ENCODE assay signal across 11 cellular contexts in genomic region chr10:100350914-100351485, GRCh38. TPM values are rescaled to one million over a fixed set of nuclear protein-coding genes. Genes with fewer than 3 reads are reported as not detected.
DNase-seq lines count a peak whose midpoint lies in the region; ATAC-seq and TF ChIP-seq lines count a peak whose summit lies in the region.
"Had no signal": no experiment of that assay in that cellular context is flagged by ENCODE, and none has a peak within 500 bp of the region (broad histone marks: within the 10 kb centered on the region; RNA-seq: fewer than 3 reads in every experiment).

No MANE protein-coding gene starts in this region.

- H3K4me3 Mint-ChIP-seq in GM23338, result peak overlapping the region; percentile 92

- H3K4me1 ChIP-seq in GM23338 (ENCODE audit: insufficient read depth), result peaks cover 58% of the 10 kb centered on the region
- H3K4me1 ChIP-seq in trophoblast cell (ENCODE audit: control insufficient read depth in 1 of 2, insufficient read depth in 2 of 2, low read length in 2 of 2), result peaks cover 25 to 43% of the 10 kb centered on the region in 2 experiments

- no peaks in the 10 kb centered on the region for H3K9me3 ChIP-seq in trophoblast cell (ENCODE audit: insufficient read depth, low read depth, low read length)

- H3K4me2 ChIP-seq in GM23338 (peak overlapping the region; percentile 99), trophoblast cell (ENCODE audit: low read length) (peak overlapping the region; percentile 85)

- CTCF ChIA-PET in RWPE1 (lab: Yijun Ruan, JAX), result interaction anchor here (0.8 kb wide), 1 partner anchor 82 kb away, joined by 5 read pairs; no protein-coding TSS in a partner anchor

- no CpG with 5 or more reads among the region's 5 CpGs for WGBS in trophoblast cell (ENCODE audit: extremely low coverage, insufficient coverage, insufficient read length)

- H3K27me3 ChIP-seq in GM23338 (ENCODE audit: insufficient read depth) (no peaks in the 10 kb centered on the region), trophoblast cell (ENCODE audit: insufficient read depth, low read length) (no peaks in the 10 kb centered on the region)

- H3K9me2 ChIP-seq in GM23338 (ENCODE audit: insufficient read depth), result no peaks in the 10 kb centered on the region

- DNase-seq in GM23338 (ENCODE audit: low spot score) (no peak), RWPE1 (ENCODE audit: low spot score) (no peak), epithelial cell of esophagus (ENCODE audit: low read depth) (no peak), trophoblast cell (no peak), SHP77 treated with DMSO at 0.1 percent for 48 hours (lab: John Stamatoyannopoulos, UW) (no peak), SIG-M5 (lab: John Stamatoyannopoulos, UW) (no peak)
- DNase-seq: EL, NCI-H2227 treated with DMSO at 0.1 percent for 48 hours had no signal

- H3K9ac ChIP-seq in trophoblast cell (ENCODE audit: low read length), result no peak overlapping the region

- no peak overlapping the region for H3K23ac ChIP-seq in trophoblast cell (ENCODE audit: low read length)

- no peaks in the 10 kb centered on the region for H3K9me3 Mint-ChIP-seq in GM23338

- H2BK120ac ChIP-seq in trophoblast cell (ENCODE audit: insufficient read depth, low read length, poor library complexity), result peak overlapping the region; percentile 73

- H2AK5ac ChIP-seq in trophoblast cell (ENCODE audit: low read length), result no peak overlapping the region

- peak overlapping the region; percentile 55 for H3K18ac ChIP-seq in trophoblast cell (ENCODE audit: low read length)

- peaks cover 77% of the 10 kb centered on the region for H4K20me1 ChIP-seq in GM23338 (replicated peaks; ENCODE audit: insufficient read depth)

- peak overlapping the region; percentile 80 for H3K4ac ChIP-seq in trophoblast cell (ENCODE audit: low read depth, low read length)

- H3K36me3 ChIP-seq in GM23338 (ENCODE audit: insufficient read depth) (peaks cover 80% of the 10 kb centered on the region), trophoblast cell (ENCODE audit: control insufficient read depth in 1 of 2, insufficient read depth in 2 of 2, low read length in 2 of 2) (peaks cover 47 to 71% of the 10 kb centered on the region in 2 experiments)

- H3K4me1 Mint-ChIP-seq in GM23338, result peaks cover 58% of the 10 kb centered on the region

- peaks cover 56% of the 10 kb centered on the region for H3F3A ChIP-seq in GM23338 (replicated peaks; ENCODE audit: low read depth)

- H3K4me3 ChIP-seq in GM23338, result peak overlapping the region; percentile 100
- H3K4me3 ChIP-seq in epithelial cell of esophagus (ENCODE audit: low read length), result peak overlapping the region; percentile 91
- no peak overlapping the region for H3K4me3 ChIP-seq in trophoblast cell (ENCODE audit: low read depth, low read length)
- H3K4me3 ChIP-seq: lung, skin epidermis had no signal

- H4K8ac ChIP-seq in trophoblast cell (ENCODE audit: low read depth, low read length), result peak overlapping the region; percentile 43

- H3K79me1 ChIP-seq in trophoblast cell (ENCODE audit: low read length), result peaks cover 28% of the 10 kb centered on the region

- ATAC-seq in GM23338, result no peak
- ATAC-seq in HG03571 (IDR thresholded peaks at IDR 0.05; ENCODE audit: unreplicated experiment), result no peak

- peak overlapping the region; percentile 22 for H3K14ac ChIP-seq in trophoblast cell (ENCODE audit: low read length)

- H3K27ac ChIP-seq in GM23338 (ENCODE audit: low read depth), result peak overlapping the region; percentile 63; the same call in 1 of the 2 replicates
- peak overlapping the region; percentile 64 for H3K27ac ChIP-seq in RWPE1
- H3K27ac ChIP-seq in trophoblast cell (ENCODE audit: low read depth, low read length), result no peak overlapping the region
- H3K27ac ChIP-seq: skin epidermis had no signal

- H3K79me2 ChIP-seq in GM23338 (replicated peaks; ENCODE audit: insufficient read depth) (peaks cover 93% of the 10 kb centered on the region), trophoblast cell (ENCODE audit: control insufficient read depth, insufficient read depth, low read length, poor library complexity) (peaks cover 35% of the 10 kb centered on the region)

- peak overlapping the region; percentile 39 for H2BK5ac ChIP-seq in trophoblast cell (ENCODE audit: low read depth, low read length, poor library complexity)

- H2AFZ ChIP-seq in GM23338 (no peak overlapping the region), trophoblast cell (ENCODE audit: insufficient read depth, low read length, poor library complexity) (no peak overlapping the region)

- H3K27me3 Mint-ChIP-seq in GM23338 (ENCODE audit: insufficient read depth, low read depth, poor library complexity), result peaks cover 14% of the 10 kb centered on the region

- TF ChIP-seq CTCF in GM23338 (conservative IDR thresholded peaks at IDR 0.05; ENCODE audit: low read depth in 2 of 2) (no peak), RWPE1 (conservative IDR thresholded peaks at IDR 0.05; ENCODE audit: low read depth) (no peak), epithelial cell of esophagus (IDR thresholded peaks at IDR 0.05; ENCODE audit: insufficient read depth, low read depth, low read length, missing control alignments) (no peak)

- POLR2A ChIA-PET in RWPE1 (lab: Yijun Ruan, JAX; ENCODE audit: low non-redundant PET), result interaction anchor here (0.8 to 0.9 kb wide), 2 partner anchors 23 to 32 kb away, joined by 4 to 7 read pairs; no protein-coding TSS in a partner anchor

- no peak overlapping the region for H4K12ac ChIP-seq in trophoblast cell (ENCODE audit: low read depth, low read length)

- H3K27ac Mint-ChIP-seq in GM23338, result peak overlapping the region; percentile 61

- H4K91ac ChIP-seq in trophoblast cell (ENCODE audit: low read depth, low read length), result no peak overlapping the region

- H3K36me3 Mint-ChIP-seq in GM23338 (ENCODE audit: low read depth), result peaks cover 85% of the 10 kb centered on the region

- H2BK12ac ChIP-seq in trophoblast cell (ENCODE audit: low read length), result no peak overlapping the region

TF ChIP-seq in GM23338, 12 proteins besides CTCF, POLR2A, EP300 and RAD21:
- no peak for TF ChIP-seq CREB1 (CRISPR knock-in tag; IDR thresholded peaks at IDR 0.05; ENCODE audit: low read depth)
TF ChIP-seq in GM23338: peak in this region for 0.

RNA-seq across cellular contexts. Expression of gene SCD, which starts 4.0 kb away (rescaled TPM):
- total RNA-seq in GM23338 (2014; rRNA removed; shearing (Covaris generic)), result 781 and 816 TPM in 2 replicates
- polyA plus RNA-seq in GM23338 (2016; fragmentation: Nextera tagmentation; extraction: Ambion mirVana), result 325 and 338 TPM in 2 replicates
- 616 and 629 TPM in 2 replicates for polyA plus RNA-seq in trophoblast cell (2013)

RNA-seq across cellular contexts. Expression of gene PKD2L1, which starts 21.0 kb away (rescaled TPM):
- total RNA-seq in GM23338 (2014; rRNA removed; shearing (Covaris generic)), result not detected in 2 replicates
- polyA plus RNA-seq in GM23338 (2016; fragmentation: Nextera tagmentation; extraction: Ambion mirVana), result not detected in 2 replicates
- not detected in 2 replicates for polyA plus RNA-seq in trophoblast cell (2013)
